4 cellular contexts compared by ENCODE assay signal in genomic region chr10:57094083-57094482, GRCh38.
"Had no signal": no experiment of that assay in that cellular context is flagged by ENCODE, and none has a peak within 500 bp of the region (broad histone marks: within the 10 kb centered on the region; RNA-seq: fewer than 3 reads in every experiment).

No MANE protein-coding gene starts in this region.

- H3K4me3 ChIP-seq: GM23338 had no signal

- DNase-seq: H9, HCEC 1CT, KBM-7 had no signal

- ATAC-seq: GM23338 had no signal
